Comparison of ENCODE assay signal across 19 cellular contexts in genomic region chr4:108596389-108596788, GRCh38. TPM values are rescaled to one million over a fixed set of nuclear protein-coding genes. Genes with fewer than 3 reads are reported as not detected.
A peak's percentile ranks its signal among the peaks of the same experiment; 100 is the strongest.
DNase-seq lines count a peak whose midpoint lies in the region; ATAC-seq, FAIRE-seq and TF ChIP-seq lines count a peak whose summit lies in the region.
"Had no signal": no experiment of that assay in that cellular context is flagged by ENCODE, and none has a peak within 500 bp of the region (broad histone marks: within the 10 kb centered on the region; RNA-seq: fewer than 3 reads in every experiment).

No MANE protein-coding gene starts in this region.

- H3K4me3 ChIP-seq in foreskin fibroblast (ENCODE audit: low read depth in 1 of 2, low read length in 2 of 2): no peak overlapping the region
- H3K4me3 ChIP-seq: BLaER1 treated with 17β-estradiol and CSF1 and Interleukin-3, amounts not matched to agents 10 nM and 100 nM; GM23248; HAP-1; Peyer's patch had no signal

- TF ChIP-seq CTCF in foreskin fibroblast (IDR thresholded peaks at IDR 0.05; ENCODE audit: low read depth, low read length): no peak

- DNase-seq in LHCN-M2 (ENCODE audit: low read depth): peak; percentile 6
- peak; percentile 67 for DNase-seq in amniotic epithelial cell (ENCODE audit: low read depth)
- DNase-seq in foreskin fibroblast: peak; percentile 16 to 33
- no peak for DNase-seq in HTR-8/SVneo (ENCODE audit: insufficient read length, low spot score)
- no peak for DNase-seq in NCI-H526 treated with DMSO at 0.1 percent for 48 hours (lab: John Stamatoyannopoulos, UW)
- no peak for DNase-seq in activated T-cell treated with anti-CD3 and anti-CD28 coated beads, Interleukin-2, amount 50 U/mL, for 1 hour
- DNase-seq: CD8-positive, alpha-beta memory T cell; DMS79 treated with DMSO at 0.1 percent for 48 hours; GM23248; NCI-H1105; NCI-H2081; NCI-H446 treated with DMSO at 0.1 percent for 48 hours; Peyer's patch; SHP77 treated with DMSO at 0.1 percent for 48 hours had no signal

- no peak for FAIRE-seq in HTR-8/SVneo (lab: Jason Lieb, UNC)
- FAIRE-seq: G401.6 had no signal

- ATAC-seq in GM18520 (IDR thresholded peaks at IDR 0.05; ENCODE audit: unreplicated experiment): no peak
- ATAC-seq: SK-N-SH treated with all-trans-retinoic acid at 6 μM for 48 hours had no signal

RNA-seq across cellular contexts. Expression of gene RPL34, which starts 24.0 kb away (rescaled TPM):
- total RNA-seq in LHCN-M2 (2014; rRNA removed): 477 and 561 TPM in 2 replicates
- 1,870 TPM for polyA plus RNA-seq in LHCN-M2 (2012)

RNA-seq across cellular contexts. Expression of gene OSTC, which starts 54.0 kb away (rescaled TPM):
- 179 and 240 TPM in 2 replicates for total RNA-seq in LHCN-M2 (2014; rRNA removed)
- 180 TPM for polyA plus RNA-seq in LHCN-M2 (2012)

Comparison
In these comparisons a context has a peak if more than half of its experiments do, and no peak if none do; other contexts are left out.
1. DNase-seq: peak in LHCN-M2 (single experiment), amniotic epithelial cell (single experiment) and foreskin fibroblast (2 of 2); none in HTR-8/SVneo (single experiment), NCI-H526 treated with DMSO at 0.1 percent for 48 hours (single experiment) and activated T-cell treated with anti-CD3 and anti-CD28 coated beads, Interleukin-2, amount 50 U/mL, for 1 hour (single experiment).